In genomic region chr2:119491776-119492525, GRCh38 we compare ENCODE assay signal across 10 cellular contexts. TPM values are rescaled to one million over a fixed set of nuclear protein-coding genes. Genes with fewer than 3 reads are reported as not detected.
DNase-seq lines count a peak whose midpoint lies in the region; ATAC-seq and TF ChIP-seq lines count a peak whose summit lies in the region.
"Had no signal": no experiment of that assay in that cellular context is flagged by ENCODE, and none has a peak within 500 bp of the region (broad histone marks: within the 10 kb centered on the region; RNA-seq: fewer than 3 reads in every experiment).

No MANE protein-coding gene starts in this region.

- peaks cover 50% of the 10 kb centered on the region for H3K4me1 Mint-ChIP-seq in chondrocyte (ENCODE audit: low read depth)
- peaks cover 48% of the 10 kb centered on the region for H3K4me1 Mint-ChIP-seq in nephron progenitor cell

- H3K36me3 Mint-ChIP-seq in chondrocyte (ENCODE audit: low read depth): no peaks in the 10 kb centered on the region
- H3K36me3 Mint-ChIP-seq in nephron progenitor cell (ENCODE audit: low read depth): no peaks in the 10 kb centered on the region

- peak overlapping the region; percentile 91 for H3K27ac Mint-ChIP-seq in chondrocyte (ENCODE audit: unreplicated experiment)
- H3K27ac Mint-ChIP-seq in nephron progenitor cell: no peak overlapping the region

- peaks cover 4% of the 10 kb centered on the region for H3K27me3 Mint-ChIP-seq in chondrocyte (ENCODE audit: low read depth)
- H3K27me3 Mint-ChIP-seq in nephron progenitor cell (ENCODE audit: low read depth, poor library complexity): peaks cover 22% of the 10 kb centered on the region

- peak; percentile 71 for DNase-seq in 8988T
- peak; percentile 75 for DNase-seq in HS-5 (ENCODE audit: low read depth)
- no peak for DNase-seq in chondrocyte (ENCODE audit: low spot score)
- no peak for DNase-seq in left colon
- DNase-seq in activated naive CD4-positive, alpha-beta T cell treated with Interleukin-2 at 50 U/mL for 16 hours: no peak
- no peak for DNase-seq in HuH-7 (ENCODE audit: low spot score)
- no peak for DNase-seq in nephron progenitor cell
- DNase-seq: activated CD4-positive, alpha-beta T cell treated with anti-CD3 and anti-CD28 coated beads for 4 hours; NCI-H1048 had no signal

- no peak for TF ChIP-seq CTCF in chondrocyte (IDR thresholded peaks at IDR 0.05)
- no peak for TF ChIP-seq CTCF in nephron progenitor cell (IDR thresholded peaks at IDR 0.05)

- H3K4me3 Mint-ChIP-seq in chondrocyte (ENCODE audit: unreplicated experiment): no peak overlapping the region
- H3K4me3 Mint-ChIP-seq in nephron progenitor cell: no peak overlapping the region

- intact Hi-C loops in left colon (cut with DNase I, micrococcal nuclease): no loop called here

- H3K9me3 Mint-ChIP-seq in chondrocyte (ENCODE audit: low read depth) (no peaks in the 10 kb centered on the region), nephron progenitor cell (no peaks in the 10 kb centered on the region)

- ATAC-seq in left colon (peak; percentile 37), HG03469 (IDR thresholded peaks at IDR 0.05; ENCODE audit: unreplicated experiment) (no peak)

RNA-seq across cellular contexts. Expression of gene SCTR, which starts 32.3 kb away (rescaled TPM):
- total RNA-seq in chondrocyte: not detected in 3 replicates
- under 1 TPM in 1 of 2 donors, not detected in 1; 0.45 TPM for total RNA-seq in left colon

RNA-seq across cellular contexts. Expression of gene CFAP221, which starts 52.3 kb away (rescaled TPM):
- total RNA-seq in chondrocyte (0.45 to 0.65 TPM (median 0.46 TPM) in 3 replicates), left colon (not detected)

Comparison
In these comparisons a context has a peak if more than half of its experiments do, and no peak if none do; other contexts are left out.
1. DNase-seq: peak in 8988T (single experiment) and HS-5 (single experiment); none in chondrocyte (single experiment), left colon (0 of 2), activated naive CD4-positive, alpha-beta T cell treated with Interleukin-2 at 50 U/mL for 16 hours (single experiment), HuH-7 (single experiment) and nephron progenitor cell (single experiment).